In the genomic region with DNA sequence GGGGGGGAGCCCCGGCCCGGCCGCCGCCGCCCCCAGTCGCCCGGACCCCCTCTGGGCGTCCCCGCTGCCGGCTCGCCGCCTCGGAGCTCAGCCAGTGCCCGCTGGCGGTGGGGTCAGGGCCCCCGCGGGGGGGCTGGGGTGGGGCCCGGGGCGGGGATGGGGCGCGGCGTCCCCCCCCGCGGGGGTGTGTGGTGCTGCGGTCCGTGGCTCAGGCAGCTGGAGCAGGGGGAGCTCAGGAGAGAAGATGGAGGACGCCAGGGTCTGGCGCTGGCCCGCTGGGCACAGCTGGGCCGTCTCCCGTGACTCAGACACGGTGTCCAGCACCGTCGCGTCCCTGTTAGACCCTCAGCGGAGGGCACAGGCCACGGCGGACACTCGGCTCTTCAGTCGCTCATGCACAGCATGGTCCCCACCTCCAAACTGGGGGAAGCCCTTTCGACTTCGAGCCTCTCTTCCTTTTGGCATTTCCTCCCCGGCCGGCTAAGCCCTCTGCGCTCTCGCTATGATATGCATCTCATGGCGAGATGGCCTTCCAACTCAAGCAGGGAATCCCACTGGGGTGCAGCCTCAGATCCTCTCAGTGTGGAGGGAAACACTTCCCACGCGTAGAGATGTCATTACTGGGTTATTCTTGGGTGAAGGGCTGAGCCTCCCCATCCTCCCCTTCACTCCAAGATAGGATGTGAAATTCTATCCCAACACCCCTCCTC, we compare ENCODE assay signal across 1 cellular context.
TF ChIP-seq lines count a peak whose summit lies in the region.

No MANE protein-coding gene starts in this region.

TF ChIP-seq in HepG2, 621 proteins besides CTCF, POLR2A, EP300 and RAD21 (continued from another document and continues in another):
- TF ChIP-seq ZNF251 (CRISPR knock-in tag; IDR thresholded peaks at IDR 0.05) (0 out of 2 replicates have a peak, but pooled peaks have one; percentile 71), SALL1 (CRISPR knock-in tag; IDR thresholded peaks at IDR 0.05) (peak; percentile 69; the same call in 1 of the 2 replicates), ETV6 (CRISPR knock-in tag; conservative IDR thresholded peaks at IDR 0.05) (0 out of 2 replicates have a peak, but pooled peaks have one; percentile 31), ZNF230 (CRISPR knock-in tag; IDR thresholded peaks at IDR 0.05) (peak; percentile 87; the same call in 1 of the 2 replicates), SPEN (CRISPR knock-in tag; IDR thresholded peaks at IDR 0.05; ENCODE audit: low read depth) (peak; percentile 74), ZSCAN29 (CRISPR knock-in tag; conservative IDR thresholded peaks at IDR 0.05) (0 out of 2 replicates have a peak, but pooled peaks have one; percentile 45), PRDM10 (CRISPR knock-in tag; IDR thresholded peaks at IDR 0.05; ENCODE audit: low read depth) (peak; percentile 98), RBM22 (optimal IDR thresholded peaks at IDR 0.05; ENCODE audit: low read length) (peak; percentile 95), ZFX (CRISPR knock-in tag; IDR thresholded peaks at IDR 0.05; ENCODE audit: low read depth) (peak; percentile 31; the same call in 1 of the 2 replicates), GATAD2A (CRISPR knock-in tag; IDR thresholded peaks at IDR 0.05) (no peak), KDM5B (CRISPR knock-in tag; IDR thresholded peaks at IDR 0.05; ENCODE audit: borderline replicate concordance) (peak; percentile 62; the same call in 1 of the 2 replicates), ZNF383 (CRISPR knock-in tag; IDR thresholded peaks at IDR 0.05; ENCODE audit: borderline replicate concordance) (no peak), AGO2 (optimal IDR thresholded peaks at IDR 0.05; ENCODE audit: low read depth, low read length) (peak; percentile 99), ZNF670 (CRISPR knock-in tag; IDR thresholded peaks at IDR 0.05; ENCODE audit: borderline replicate concordance) (peak; percentile 6; the same call in 1 of the 2 replicates), POLR2AphosphoS2 (IDR thresholded peaks at IDR 0.05; ENCODE audit: low read depth, low read length) (peak; percentile 92; the same call in 1 of the 2 replicates), ZSCAN30 (CRISPR knock-in tag; IDR thresholded peaks at IDR 0.05) (no peak), KDM2A (CRISPR knock-in tag; IDR thresholded peaks at IDR 0.05; ENCODE audit: borderline replicate concordance, low read depth) (peak; percentile 100), TBX2 (CRISPR knock-in tag; IDR thresholded peaks at IDR 0.05; ENCODE audit: borderline replicate concordance) (no peak), SETDB1 (CRISPR knock-in tag; IDR thresholded peaks at IDR 0.05; ENCODE audit: borderline replicate concordance) (no peak), ZFYVE20 (CRISPR knock-in tag; IDR thresholded peaks at IDR 0.05; ENCODE audit: borderline replicate concordance, low read depth) (no peak), SOX6 (IDR thresholded peaks at IDR 0.05) (no peak), SOX6 (CRISPR knock-in tag; IDR thresholded peaks at IDR 0.05) (peak; percentile 47), RXRB (CRISPR knock-in tag; IDR thresholded peaks at IDR 0.05; ENCODE audit: borderline replicate concordance) (peak; percentile 26; the same call in 1 of the 2 replicates), IRF1 (CRISPR knock-in tag; IDR thresholded peaks at IDR 0.05; ENCODE audit: low read depth) (peak; percentile 63; the same call in 1 of the 2 replicates), REPIN1 (CRISPR knock-in tag; IDR thresholded peaks at IDR 0.05; ENCODE audit: borderline replicate concordance, low read depth) (peak; percentile 52), ZNF660 (CRISPR knock-in tag; IDR thresholded peaks at IDR 0.05; ENCODE audit: borderline replicate concordance, low read depth) (peak; percentile 70; the same call in 1 of the 2 replicates), SRY (CRISPR knock-in tag; IDR thresholded peaks at IDR 0.05) (peak; percentile 70; the same call in 1 of the 2 replicates), FOXO1 (CRISPR knock-in tag; IDR thresholded peaks at IDR 0.05) (peak; percentile 33; the same call in 1 of the 2 replicates), U2AF1 (optimal IDR thresholded peaks at IDR 0.05; ENCODE audit: low read depth, low read length) (peak; percentile 30), CREM (IDR thresholded peaks at IDR 0.05) (no peak; the same call in 1 of the 2 replicates), CREM (CRISPR knock-in tag; IDR thresholded peaks at IDR 0.05) (no peak), ZNF350 (CRISPR knock-in tag; IDR thresholded peaks at IDR 0.05; ENCODE audit: borderline replicate concordance, low read depth) (no peak; the same call in 1 of the 2 replicates), CBFB (CRISPR knock-in tag; IDR thresholded peaks at IDR 0.05) (0 out of 2 replicates have a peak, but pooled peaks have one; percentile 24), TARDBP (CRISPR knock-in tag; IDR thresholded peaks at IDR 0.05) (peak; percentile 39; the same call in 1 of the 2 replicates), SKI (IDR thresholded peaks at IDR 0.05; ENCODE audit: partially characterized antibody) (peak; percentile 3)
- TF ChIP-seq, protein P1, sequence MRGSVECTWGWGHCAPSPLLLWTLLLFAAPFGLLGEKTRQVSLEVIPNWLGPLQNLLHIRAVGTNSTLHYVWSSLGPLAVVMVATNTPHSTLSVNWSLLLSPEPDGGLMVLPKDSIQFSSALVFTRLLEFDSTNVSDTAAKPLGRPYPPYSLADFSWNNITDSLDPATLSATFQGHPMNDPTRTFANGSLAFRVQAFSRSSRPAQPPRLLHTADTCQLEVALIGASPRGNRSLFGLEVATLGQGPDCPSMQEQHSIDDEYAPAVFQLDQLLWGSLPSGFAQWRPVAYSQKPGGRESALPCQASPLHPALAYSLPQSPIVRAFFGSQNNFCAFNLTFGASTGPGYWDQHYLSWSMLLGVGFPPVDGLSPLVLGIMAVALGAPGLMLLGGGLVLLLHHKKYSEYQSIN (CRISPR knock-in tag; IDR thresholded peaks at IDR 0.05; ENCODE audit: borderline replicate concordance): no peak
- TF ChIP-seq, protein P2, sequence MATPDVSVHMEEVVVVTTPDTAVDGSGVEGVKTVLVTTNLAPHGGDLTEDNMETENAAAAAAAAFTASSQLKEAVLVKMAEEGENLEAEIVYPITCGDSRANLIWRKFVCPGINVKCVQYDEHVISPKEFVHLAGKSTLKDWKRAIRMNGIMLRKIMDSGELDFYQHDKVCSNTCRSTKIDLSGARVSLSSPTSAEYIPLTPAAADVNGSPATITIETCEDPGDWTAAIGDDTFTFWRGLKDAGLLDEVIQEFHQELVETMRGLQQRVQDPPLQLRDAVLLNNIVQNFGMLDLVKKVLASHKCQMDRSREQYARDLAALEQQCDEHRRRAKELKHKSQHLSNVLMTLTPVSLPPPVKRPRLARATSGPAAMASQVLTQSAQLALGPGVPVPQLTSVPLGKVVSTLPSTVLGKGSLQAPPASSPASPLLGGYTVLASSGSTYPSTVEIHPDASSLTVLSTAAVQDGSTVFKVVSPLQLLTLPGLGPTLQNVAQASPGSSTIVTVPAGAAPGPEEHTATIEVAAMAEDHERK (CRISPR knock-in tag; IDR thresholded peaks at IDR 0.05; ENCODE audit: low read depth): no peak
- TF ChIP-seq, protein P3, sequence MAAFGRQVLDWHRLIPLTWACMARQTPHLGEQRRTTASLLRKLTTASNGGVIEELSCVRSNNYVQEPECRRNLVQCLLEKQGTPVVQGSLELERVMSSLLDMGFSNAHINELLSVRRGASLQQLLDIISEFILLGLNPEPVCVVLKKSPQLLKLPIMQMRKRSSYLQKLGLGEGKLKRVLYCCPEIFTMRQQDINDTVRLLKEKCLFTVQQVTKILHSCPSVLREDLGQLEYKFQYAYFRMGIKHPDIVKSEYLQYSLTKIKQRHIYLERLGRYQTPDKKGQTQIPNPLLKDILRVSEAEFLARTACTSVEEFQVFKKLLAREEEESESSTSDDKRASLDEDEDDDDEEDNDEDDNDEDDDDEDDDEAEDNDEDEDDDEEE (CRISPR knock-in tag; IDR thresholded peaks at IDR 0.05): 0 out of 2 replicates have a peak, but pooled peaks have one; percentile 54
- TF ChIP-seq, protein P4, sequence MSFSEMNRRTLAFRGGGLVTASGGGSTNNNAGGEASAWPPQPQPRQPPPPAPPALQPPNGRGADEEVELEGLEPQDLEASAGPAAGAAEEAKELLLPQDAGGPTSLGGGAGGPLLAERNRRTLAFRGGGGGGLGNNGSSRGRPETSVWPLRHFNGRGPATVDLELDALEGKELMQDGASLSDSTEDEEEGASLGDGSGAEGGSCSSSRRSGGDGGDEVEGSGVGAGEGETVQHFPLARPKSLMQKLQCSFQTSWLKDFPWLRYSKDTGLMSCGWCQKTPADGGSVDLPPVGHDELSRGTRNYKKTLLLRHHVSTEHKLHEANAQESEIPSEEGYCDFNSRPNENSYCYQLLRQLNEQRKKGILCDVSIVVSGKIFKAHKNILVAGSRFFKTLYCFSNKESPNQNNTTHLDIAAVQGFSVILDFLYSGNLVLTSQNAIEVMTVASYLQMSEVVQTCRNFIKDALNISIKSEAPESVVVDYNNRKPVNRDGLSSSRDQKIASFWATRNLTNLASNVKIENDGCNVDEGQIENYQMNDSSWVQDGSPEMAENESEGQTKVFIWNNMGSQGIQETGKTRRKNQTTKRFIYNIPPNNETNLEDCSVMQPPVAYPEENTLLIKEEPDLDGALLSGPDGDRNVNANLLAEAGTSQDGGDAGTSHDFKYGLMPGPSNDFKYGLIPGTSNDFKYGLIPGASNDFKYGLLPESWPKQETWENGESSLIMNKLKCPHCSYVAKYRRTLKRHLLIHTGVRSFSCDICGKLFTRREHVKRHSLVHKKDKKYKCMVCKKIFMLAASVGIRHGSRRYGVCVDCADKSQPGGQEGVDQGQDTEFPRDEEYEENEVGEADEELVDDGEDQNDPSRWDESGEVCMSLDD (CRISPR knock-in tag; IDR thresholded peaks at IDR 0.05; ENCODE audit: borderline replicate concordance): no peak
- TF ChIP-seq, protein P5, sequence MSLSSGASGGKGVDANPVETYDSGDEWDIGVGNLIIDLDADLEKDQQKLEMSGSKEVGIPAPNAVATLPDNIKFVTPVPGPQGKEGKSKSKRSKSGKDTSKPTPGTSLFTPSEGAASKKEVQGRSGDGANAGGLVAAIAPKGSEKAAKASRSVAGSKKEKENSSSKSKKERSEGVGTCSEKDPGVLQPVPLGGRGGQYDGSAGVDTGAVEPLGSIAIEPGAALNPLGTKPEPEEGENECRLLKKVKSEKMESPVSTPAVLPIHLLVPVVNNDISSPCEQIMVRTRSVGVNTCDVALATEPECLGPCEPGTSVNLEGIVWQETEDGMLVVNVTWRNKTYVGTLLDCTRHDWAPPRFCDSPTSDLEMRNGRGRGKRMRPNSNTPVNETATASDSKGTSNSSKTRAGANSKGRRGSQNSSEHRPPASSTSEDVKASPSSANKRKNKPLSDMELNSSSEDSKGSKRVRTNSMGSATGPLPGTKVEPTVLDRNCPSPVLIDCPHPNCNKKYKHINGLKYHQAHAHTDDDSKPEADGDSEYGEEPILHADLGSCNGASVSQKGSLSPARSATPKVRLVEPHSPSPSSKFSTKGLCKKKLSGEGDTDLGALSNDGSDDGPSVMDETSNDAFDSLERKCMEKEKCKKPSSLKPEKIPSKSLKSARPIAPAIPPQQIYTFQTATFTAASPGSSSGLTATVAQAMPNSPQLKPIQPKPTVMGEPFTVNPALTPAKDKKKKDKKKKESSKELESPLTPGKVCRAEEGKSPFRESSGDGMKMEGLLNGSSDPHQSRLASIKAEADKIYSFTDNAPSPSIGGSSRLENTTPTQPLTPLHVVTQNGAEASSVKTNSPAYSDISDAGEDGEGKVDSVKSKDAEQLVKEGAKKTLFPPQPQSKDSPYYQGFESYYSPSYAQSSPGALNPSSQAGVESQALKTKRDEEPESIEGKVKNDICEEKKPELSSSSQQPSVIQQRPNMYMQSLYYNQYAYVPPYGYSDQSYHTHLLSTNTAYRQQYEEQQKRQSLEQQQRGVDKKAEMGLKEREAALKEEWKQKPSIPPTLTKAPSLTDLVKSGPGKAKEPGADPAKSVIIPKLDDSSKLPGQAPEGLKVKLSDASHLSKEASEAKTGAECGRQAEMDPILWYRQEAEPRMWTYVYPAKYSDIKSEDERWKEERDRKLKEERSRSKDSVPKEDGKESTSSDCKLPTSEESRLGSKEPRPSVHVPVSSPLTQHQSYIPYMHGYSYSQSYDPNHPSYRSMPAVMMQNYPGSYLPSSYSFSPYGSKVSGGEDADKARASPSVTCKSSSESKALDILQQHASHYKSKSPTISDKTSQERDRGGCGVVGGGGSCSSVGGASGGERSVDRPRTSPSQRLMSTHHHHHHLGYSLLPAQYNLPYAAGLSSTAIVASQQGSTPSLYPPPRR (CRISPR knock-in tag; IDR thresholded peaks at IDR 0.05; ENCODE audit: borderline replicate concordance): peak; percentile 84
- TF ChIP-seq, protein P6, sequence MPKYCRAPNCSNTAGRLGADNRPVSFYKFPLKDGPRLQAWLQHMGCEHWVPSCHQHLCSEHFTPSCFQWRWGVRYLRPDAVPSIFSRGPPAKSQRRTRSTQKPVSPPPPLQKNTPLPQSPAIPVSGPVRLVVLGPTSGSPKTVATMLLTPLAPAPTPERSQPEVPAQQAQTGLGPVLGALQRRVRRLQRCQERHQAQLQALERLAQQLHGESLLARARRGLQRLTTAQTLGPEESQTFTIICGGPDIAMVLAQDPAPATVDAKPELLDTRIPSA (CRISPR knock-in tag; IDR thresholded peaks at IDR 0.05; ENCODE audit: borderline replicate concordance): no peak
